25 cellular contexts compared by ENCODE assay signal in genomic region chr20:8218861-8219260, GRCh38.
DNase-seq lines count a peak whose midpoint lies in the region; ATAC-seq, FAIRE-seq and TF ChIP-seq lines count a peak whose summit lies in the region.
"Had no signal": no experiment of that assay in that cellular context is flagged by ENCODE, and none has a peak within 500 bp of the region (broad histone marks: within the 10 kb centered on the region; RNA-seq: fewer than 3 reads in every experiment).

No MANE protein-coding gene starts in this region.

- intact Hi-C loops in left ventricle myocardium inferior (cut with micrococcal nuclease), result no loop called here

- H2AFZ ChIP-seq in astrocyte (ENCODE audit: low read depth, low read length), result no peak overlapping the region

- TF ChIP-seq EP300 in A549 (IDR thresholded peaks at IDR 0.05) (no peak), gastroesophageal sphincter (IDR thresholded peaks at IDR 0.05) (no peak)

- no peak for TF ChIP-seq POLR2A in A549 (IDR thresholded peaks at IDR 0.05; ENCODE audit: low read length)
- TF ChIP-seq POLR2A in gastroesophageal sphincter (IDR thresholded peaks at IDR 0.05), result no peak

- no peaks in the 10 kb centered on the region for H3K27me3 Mint-ChIP-seq in astrocyte (ENCODE audit: low read depth, unreplicated experiment)
- no peaks in the 10 kb centered on the region for H3K27me3 Mint-ChIP-seq in mesothelial cell of epicardium (ENCODE audit: low read depth)
- H3K27me3 Mint-ChIP-seq: activated B cell treated with CpG ODN at 0.5 μM for 24 hours; activated CD4-positive, alpha-beta memory T cell treated with anti-CD3 and anti-CD28 coated beads for 36 hours; central memory CD8-positive, alpha-beta T cell had no signal

- no peaks in the 10 kb centered on the region for H3K36me3 ChIP-seq in astrocyte (ENCODE audit: insufficient read depth, low read length)
- H3K36me3 ChIP-seq in gastroesophageal sphincter, result no peaks in the 10 kb centered on the region
- no peaks in the 10 kb centered on the region for H3K36me3 ChIP-seq in left ventricle myocardium inferior
- H3K36me3 ChIP-seq: lower lobe of right lung, right atrium auricular region, SJCRH30, uterus had no signal

- no peaks in the 10 kb centered on the region for H3K27me3 ChIP-seq in astrocyte (ENCODE audit: insufficient read depth, low read length)
- no peaks in the 10 kb centered on the region for H3K27me3 ChIP-seq in gastroesophageal sphincter
- H3K27me3 ChIP-seq in left ventricle myocardium inferior (ENCODE audit: low read depth), result no peaks in the 10 kb centered on the region
- H3K27me3 ChIP-seq: right atrium auricular region, SJCRH30, uterus had no signal

- H3K27ac Mint-ChIP-seq in astrocyte (ENCODE audit: unreplicated experiment), result peak overlapping the region; percentile 18
- H3K27ac Mint-ChIP-seq in mesothelial cell of epicardium, result no peak overlapping the region
- H3K27ac Mint-ChIP-seq: activated B cell treated with CpG ODN at 0.5 μM for 24 hours; activated CD4-positive, alpha-beta memory T cell treated with anti-CD3 and anti-CD28 coated beads for 36 hours; T-helper 2 cell treated with Interferon-gamma antibody and Interleukin-4, amounts not matched to agents 5 μg/mL and 100 μg/mL, for 36 hours had no signal

- peaks cover 14% of the 10 kb centered on the region for H3K4me1 ChIP-seq in A549
- peaks cover 25% of the 10 kb centered on the region for H3K4me1 ChIP-seq in astrocyte (ENCODE audit: insufficient read depth, low read length)
- H3K4me1 ChIP-seq in gastroesophageal sphincter, result peaks cover 16 to 89% (median 36%) of the 10 kb centered on the region in 3 donors
- H3K4me1 ChIP-seq in left ventricle myocardium inferior, result peaks cover 24% of the 10 kb centered on the region
- H3K4me1 ChIP-seq: SJCRH30, uterus had no signal

- H3K9me3 ChIP-seq in A549 (no peaks in the 10 kb centered on the region), astrocyte (ENCODE audit: insufficient read depth, low read depth, low read length) (no peaks in the 10 kb centered on the region), gastroesophageal sphincter (no peaks in the 10 kb centered on the region), left ventricle myocardium inferior (replicated peaks) (no peaks in the 10 kb centered on the region)
- H3K9me3 ChIP-seq: lower lobe of right lung, right atrium auricular region, SJCRH30, uterus had no signal

- no peaks in the 10 kb centered on the region for H3K79me2 ChIP-seq in astrocyte (ENCODE audit: insufficient read depth, low read length)

- POLR2A ChIA-PET in A549 (lab: Yijun Ruan, JAX), result no interaction called here

- H3K27ac ChIP-seq in A549 (no peak overlapping the region), astrocyte (ENCODE audit: low read depth, low read length) (peak overlapping the region; percentile 12), gastroesophageal sphincter (peak overlapping the region in 3 of 4 donors; percentile 5 to 42 (median 26)), left ventricle myocardium inferior (replicated peaks) (no peak overlapping the region)
- H3K27ac ChIP-seq: 22Rv1, lower lobe of right lung, right atrium auricular region, SJCRH30, uterus had no signal

- H3K36me3 Mint-ChIP-seq in astrocyte (ENCODE audit: low read depth, unreplicated experiment), result no peaks in the 10 kb centered on the region
- no peaks in the 10 kb centered on the region for H3K36me3 Mint-ChIP-seq in mesothelial cell of epicardium
- H3K36me3 Mint-ChIP-seq: activated CD4-positive, alpha-beta memory T cell treated with anti-CD3 and anti-CD28 coated beads for 36 hours had no signal

- TF ChIP-seq CTCF in A549 (IDR thresholded peaks at IDR 0.05) (no peak), astrocyte (IDR thresholded peaks at IDR 0.05; ENCODE audit: insufficient read depth, low read depth, low read length) (no peak), gastroesophageal sphincter (IDR thresholded peaks at IDR 0.05) (no peak), left ventricle myocardium inferior (IDR thresholded peaks at IDR 0.05; ENCODE audit: borderline replicate concordance) (no peak), mesothelial cell of epicardium (IDR thresholded peaks at IDR 0.05; ENCODE audit: unreplicated experiment) (no peak)

- H3K4me3 ChIP-seq in A549 (no peak overlapping the region), astrocyte (ENCODE audit: insufficient read depth, low read depth, low read length) (no peak overlapping the region), gastroesophageal sphincter (no peak overlapping the region), left ventricle myocardium inferior (no peak overlapping the region)
- H3K4me3 ChIP-seq: lower lobe of right lung, right atrium auricular region, SJCRH30, uterus had no signal

- peaks cover 7% of the 10 kb centered on the region for H3K9me3 Mint-ChIP-seq in astrocyte (ENCODE audit: unreplicated experiment)
- peaks cover 16% of the 10 kb centered on the region for H3K9me3 Mint-ChIP-seq in mesothelial cell of epicardium
- H3K9me3 Mint-ChIP-seq: activated B cell treated with CpG ODN at 0.5 μM for 24 hours; activated CD4-positive, alpha-beta memory T cell treated with anti-CD3 and anti-CD28 coated beads for 36 hours; central memory CD8-positive, alpha-beta T cell; T-helper 2 cell treated with Interferon-gamma antibody and Interleukin-4, amounts not matched to agents 5 μg/mL and 100 μg/mL, for 36 hours had no signal

- H3K4me1 Mint-ChIP-seq in astrocyte (ENCODE audit: low read depth, unreplicated experiment) (peaks cover 20% of the 10 kb centered on the region), mesothelial cell of epicardium (peaks cover 25% of the 10 kb centered on the region)

- no peaks in the 10 kb centered on the region for H4K20me1 ChIP-seq in astrocyte (ENCODE audit: insufficient read depth, low read length)

- no peak for ATAC-seq in A549
- ATAC-seq in gastroesophageal sphincter, result no peak
- no peak for ATAC-seq in GM21717 (IDR thresholded peaks at IDR 0.05; ENCODE audit: unreplicated experiment)
- ATAC-seq: esophagus mucosa, lower lobe of right lung had no signal

- H3K4me3 Mint-ChIP-seq in astrocyte (ENCODE audit: unreplicated experiment) (no peak overlapping the region), mesothelial cell of epicardium (no peak overlapping the region)
- H3K4me3 Mint-ChIP-seq: activated B cell treated with CpG ODN at 0.5 μM for 24 hours; activated CD4-positive, alpha-beta memory T cell treated with anti-CD3 and anti-CD28 coated beads for 36 hours; central memory CD8-positive, alpha-beta T cell; T-helper 2 cell treated with Interferon-gamma antibody and Interleukin-4, amounts not matched to agents 5 μg/mL and 100 μg/mL, for 36 hours had no signal

- no peak for TF ChIP-seq RAD21 in A549 (conservative IDR thresholded peaks at IDR 0.05 in 1 of 2, IDR thresholded peaks at IDR 0.05 in 1 of 2)

- CTCF ChIA-PET in A549 (lab: Yijun Ruan, JAX), result no interaction called here

- FAIRE-seq in A549 (lab: Jason Lieb, UNC), result peak; percentile 67
- peak; percentile 99 for FAIRE-seq in astrocyte (lab: Jason Lieb, UNC)
- FAIRE-seq: GM12891 had no signal

- H3K4me2 ChIP-seq in A549 (no peak overlapping the region), astrocyte (ENCODE audit: low read length) (peak overlapping the region; percentile 41)

- H3K9ac ChIP-seq in astrocyte (ENCODE audit: low read length), result no peak overlapping the region

- DNase-seq in A549 (ENCODE audit: low read depth in 1 of 2, low spot score in 1 of 2) (no peak), HCEC 1CT (peak; percentile 76), astrocyte (ENCODE audit: low read depth) (peak; percentile 93), NCI-H1930 (lab: John Stamatoyannopoulos, UW) (no peak), left ventricle myocardium inferior (no peak), mesothelial cell of epicardium (ENCODE audit: low spot score in 2 of 2, unreplicated experiment in 2 of 2) (no peak)
- DNase-seq: activated B cell treated with CpG ODN at 0.5 μM for 24 hours; activated CD4-positive, alpha-beta memory T cell treated with anti-CD3 and anti-CD28 coated beads for 36 hours; activated naive CD4-positive, alpha-beta T cell; amygdala; GF-D8; KG1; lower lobe of right lung; NCI-H82; nucleus accumbens; SJCRH30; uterus had no signal

TF ChIP-seq in A549, 52 proteins besides CTCF, POLR2A, EP300 and RAD21 (continues in another document):
- TF ChIP-seq ESRRA (IDR thresholded peaks at IDR 0.05; ENCODE audit: borderline replicate concordance, low read length) (no peak), KDM1A (IDR thresholded peaks at IDR 0.05; ENCODE audit: low read depth) (no peak), JUNB (IDR thresholded peaks at IDR 0.05) (no peak), ATOH8 (CRISPR knock-in tag; IDR thresholded peaks at IDR 0.05; ENCODE audit: low read depth) (no peak), HES2 (IDR thresholded peaks at IDR 0.05) (no peak), E2F6 (IDR thresholded peaks at IDR 0.05; ENCODE audit: borderline replicate concordance, low read depth) (no peak), HOXB5 (CRISPR knock-in tag; IDR thresholded peaks at IDR 0.05) (no peak), CBX2 (IDR thresholded peaks at IDR 0.05; ENCODE audit: borderline replicate concordance, low read depth) (no peak), FOSL2 (IDR thresholded peaks at IDR 0.05) (no peak), FOSL2 (CRISPR knock-in tag; IDR thresholded peaks at IDR 0.05) (no peak), PBX3 (IDR thresholded peaks at IDR 0.05) (no peak)

Comparison
In these comparisons a context has a peak if more than half of its experiments do, and no peak if none do; other contexts are left out.
1. DNase-seq: peak in HCEC 1CT (single experiment) and astrocyte (single experiment); none in A549 (0 of 2), NCI-H1930 (0 of 2), left ventricle myocardium inferior (single experiment) and mesothelial cell of epicardium (0 of 2).
2. H3K27ac ChIP-seq: peak in astrocyte (single experiment) and gastroesophageal sphincter (3 of 4); none in A549 (0 of 2) and left ventricle myocardium inferior (single experiment).